Comparison of ENCODE assay signal across 8 cellular contexts in the genomic region with DNA sequence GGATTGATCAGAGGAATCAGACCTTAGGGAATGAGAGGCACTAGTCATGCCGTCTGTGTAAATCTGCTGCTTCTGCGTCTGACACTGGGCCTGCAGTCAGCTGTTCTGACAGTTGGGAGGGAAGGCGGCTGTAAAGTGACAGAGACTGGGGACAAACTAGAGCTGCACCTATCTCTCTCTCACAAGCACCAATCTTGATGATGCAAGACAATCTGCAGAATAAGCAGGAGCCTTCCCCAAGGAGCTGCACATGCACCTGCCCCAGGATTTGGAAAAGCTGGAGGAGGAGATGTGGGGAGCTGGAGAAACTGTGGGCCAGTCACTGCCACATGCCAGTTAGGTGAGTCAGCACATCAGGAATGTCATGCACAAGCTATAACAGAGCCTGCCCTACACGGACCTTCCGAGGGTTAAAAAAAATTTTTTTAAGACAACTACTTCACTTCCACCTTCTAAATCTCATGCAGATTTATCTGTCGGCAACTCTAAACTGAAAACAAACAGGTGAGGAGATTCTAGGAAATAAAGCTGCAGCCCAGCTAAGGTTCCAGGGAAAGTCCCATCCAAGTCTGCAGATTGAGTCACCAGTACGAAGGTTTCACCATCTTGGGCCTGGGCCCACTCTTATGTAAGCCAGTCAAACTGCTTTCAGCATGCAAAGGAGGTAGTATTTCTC. TPM values are rescaled to one million over a fixed set of nuclear protein-coding genes. Genes with fewer than 3 reads are reported as not detected.
A peak's percentile ranks its signal among the peaks of the same experiment; 100 is the strongest.
DNase-seq lines count a peak whose midpoint lies in the region; ATAC-seq and TF ChIP-seq lines count a peak whose summit lies in the region.

No MANE protein-coding gene starts in this region.

- H3K4me3 ChIP-seq in GM23248 (no peak overlapping the region), heart right ventricle (no peak overlapping the region)

- no peaks in the 10 kb centered on the region for H3K9me2 ChIP-seq in GM23248 (ENCODE audit: insufficient read depth)

- ATAC-seq in heart right ventricle (peak in 6 of 8 donors; percentile 29 to 88 (median 52)), sciatic nerve (peak; percentile 60), HG03095 (IDR thresholded peaks at IDR 0.05; ENCODE audit: unreplicated experiment) (no peak), HG02610 (IDR thresholded peaks at IDR 0.05; ENCODE audit: unreplicated experiment) (no peak)
- no peak for ATAC-seq in CD4-positive, alpha-beta T cell (ENCODE audit: poor library complexity)

- H3K79me2 ChIP-seq in GM23248 (ENCODE audit: insufficient read depth) = no peaks in the 10 kb centered on the region

- peaks cover 28% of the 10 kb centered on the region for H3K27me3 Mint-ChIP-seq in activated T-helper 1 cell treated with anti-CD3 and anti-CD28 coated beads, Interleukin-12 subunit alpha, Interleukin-12 subunit beta, Interleukin-2, Interleukin-4 antibody, amounts not matched to agents 30 ng/mL and 10 ng/mL and 1 ng/mL, durations not matched to agents 14 hours and 24 hours and 36 hours (ENCODE audit: insufficient read depth)
- peaks cover 58% of the 10 kb centered on the region for H3K27me3 Mint-ChIP-seq in CD4-positive, alpha-beta T cell

- POLR2A ChIA-PET in CD4-positive, alpha-beta T cell (lab: Charles Lee) = no interaction called here

- H3K36me3 ChIP-seq in GM23248 (ENCODE audit: low read depth) (no peaks in the 10 kb centered on the region), heart right ventricle (peaks cover 0 to 2% (median 0%) of the 10 kb centered on the region in 9 donors)

- H3K27ac Mint-ChIP-seq in activated T-helper 1 cell treated with anti-CD3 and anti-CD28 coated beads, Interleukin-12 subunit alpha, Interleukin-12 subunit beta, Interleukin-2, Interleukin-4 antibody, amounts not matched to agents 30 ng/mL and 10 ng/mL and 1 ng/mL, durations not matched to agents 14 hours and 24 hours and 36 hours = no peak overlapping the region
- no peak overlapping the region for H3K27ac Mint-ChIP-seq in CD4-positive, alpha-beta T cell

- H3K4me1 ChIP-seq in GM23248 (ENCODE audit: insufficient read depth) (peaks cover 7% of the 10 kb centered on the region), heart right ventricle (peaks cover 0 to 27% (median 6%) of the 10 kb centered on the region in 9 donors)

- intact Hi-C loops in heart right ventricle (cut with DNase I) (no loop called here), sciatic nerve (cut with DNase I) (no loop called here)
- intact Hi-C loops in activated T-helper 1 cell treated with anti-CD3 and anti-CD28 coated beads, Interleukin-12 subunit alpha, Interleukin-12 subunit beta, Interleukin-2, Interleukin-4 antibody, amounts not matched to agents 30 ng/mL and 10 ng/mL and 1 ng/mL, durations not matched to agents 14 hours and 24 hours and 36 hours (cut with micrococcal nuclease) = no loop called here
- intact Hi-C loops in CD4-positive, alpha-beta T cell (cut with DNase I, micrococcal nuclease) = no loop called here

- no peaks in the 10 kb centered on the region for H3K9me3 Mint-ChIP-seq in activated T-helper 1 cell treated with anti-CD3 and anti-CD28 coated beads, Interleukin-12 subunit alpha, Interleukin-12 subunit beta, Interleukin-2, Interleukin-4 antibody, amounts not matched to agents 30 ng/mL and 10 ng/mL and 1 ng/mL, durations not matched to agents 14 hours and 24 hours and 36 hours
- no peaks in the 10 kb centered on the region for H3K9me3 Mint-ChIP-seq in CD4-positive, alpha-beta T cell

- no peaks in the 10 kb centered on the region for H3K27me3 ChIP-seq in GM23248 (replicated peaks; ENCODE audit: insufficient read depth)
- peaks cover 0 to 6% (median 0%) of the 10 kb centered on the region in 7 donors for H3K27me3 ChIP-seq in heart right ventricle
- no peaks in the 10 kb centered on the region for H3K27me3 ChIP-seq in CD4-positive, alpha-beta T cell (ENCODE audit: control insufficient read depth, insufficient read depth, low read length)

- no peaks in the 10 kb centered on the region for H4K20me1 ChIP-seq in GM23248 (ENCODE audit: insufficient read depth)

- H3K27ac ChIP-seq in GM23248 (no peak overlapping the region), heart right ventricle (no peak overlapping the region)
- H3K27ac ChIP-seq in CD4-positive, alpha-beta T cell (ENCODE audit: low read depth, low read length) = no peak overlapping the region

- no peak for TF ChIP-seq CTCF in heart right ventricle (IDR thresholded peaks at IDR 0.05)
- no peak for TF ChIP-seq CTCF in CD4-positive, alpha-beta T cell (IDR thresholded peaks at IDR 0.05)

- CTCF ChIA-PET in CD4-positive, alpha-beta T cell (lab: Charles Lee) = no interaction called here

- no peaks in the 10 kb centered on the region for H3K4me1 Mint-ChIP-seq in activated T-helper 1 cell treated with anti-CD3 and anti-CD28 coated beads, Interleukin-12 subunit alpha, Interleukin-12 subunit beta, Interleukin-2, Interleukin-4 antibody, amounts not matched to agents 30 ng/mL and 10 ng/mL and 1 ng/mL, durations not matched to agents 14 hours and 24 hours and 36 hours (ENCODE audit: low read depth)
- no peaks in the 10 kb centered on the region for H3K4me1 Mint-ChIP-seq in CD4-positive, alpha-beta T cell (ENCODE audit: low read depth)

- H3K4me2 ChIP-seq in GM23248 (ENCODE audit: unreplicated experiment) = peak overlapping the region; percentile 6

- no peak overlapping the region for H2AFZ ChIP-seq in GM23248

- H3K36me3 Mint-ChIP-seq in activated T-helper 1 cell treated with anti-CD3 and anti-CD28 coated beads, Interleukin-12 subunit alpha, Interleukin-12 subunit beta, Interleukin-2, Interleukin-4 antibody, amounts not matched to agents 30 ng/mL and 10 ng/mL and 1 ng/mL, durations not matched to agents 14 hours and 24 hours and 36 hours (ENCODE audit: low read depth) = no peaks in the 10 kb centered on the region
- H3K36me3 Mint-ChIP-seq in CD4-positive, alpha-beta T cell (ENCODE audit: low read depth) = no peaks in the 10 kb centered on the region

- H3K9ac ChIP-seq in GM23248 = no peak overlapping the region

- peaks cover 16% of the 10 kb centered on the region; the same call in 1 of the 2 replicates for H3F3A ChIP-seq in GM23248 (ENCODE audit: insufficient read depth)

- no peaks in the 10 kb centered on the region for H3K9me3 ChIP-seq in GM23248 (ENCODE audit: low read depth)
- no peaks in the 10 kb centered on the region for H3K9me3 ChIP-seq in heart right ventricle
- H3K9me3 ChIP-seq in CD4-positive, alpha-beta T cell (ENCODE audit: control insufficient read depth, low read length) = no peaks in the 10 kb centered on the region

- in situ Hi-C loops in GM23248 (cut with MboI) = no loop called here

- DNase-seq in GM23248 (peak; percentile 91), T1000 (lab: John Stamatoyannopoulos, UW) (peak; percentile 74), heart right ventricle (peak in 1 of 2 donors; percentile 12), sciatic nerve (ENCODE audit: low spot score) (no peak)
- no peak for DNase-seq in activated T-helper 1 cell treated with anti-CD3 and anti-CD28 coated beads, Interleukin-12 subunit alpha, Interleukin-12 subunit beta, Interleukin-2, Interleukin-4 antibody, amounts not matched to agents 30 ng/mL and 10 ng/mL and 1 ng/mL, durations not matched to agents 14 hours and 24 hours and 36 hours (ENCODE audit: low spot score)
- DNase-seq in CD4-positive, alpha-beta T cell = no peak

- 47 to 51% methylated on average over 7 of the region's 7 CpGs for WGBS in GM23248 (ENCODE audit: low coverage in 1 of 2, low lambda C conversion rate in 2 of 2, missing lambda C conversion rate in 2 of 2), 2 experiments
- 60 to 63% methylated on average over 7 of the region's 7 CpGs for WGBS in heart right ventricle, 2 donors

- H3K4me3 Mint-ChIP-seq in activated T-helper 1 cell treated with anti-CD3 and anti-CD28 coated beads, Interleukin-12 subunit alpha, Interleukin-12 subunit beta, Interleukin-2, Interleukin-4 antibody, amounts not matched to agents 30 ng/mL and 10 ng/mL and 1 ng/mL, durations not matched to agents 14 hours and 24 hours and 36 hours = no peak overlapping the region
- H3K4me3 Mint-ChIP-seq in CD4-positive, alpha-beta T cell = no peak overlapping the region

RNA-seq across cellular contexts. Expression of a gene that starts 39.2 kb away (rescaled TPM):
- 0.11 and 0.51 TPM in 2 replicates for total RNA-seq in GM23248 (2014; rRNA removed; shearing (Covaris generic))
- 0.35 and 0.89 TPM in 2 replicates for polyA plus RNA-seq in GM23248 (2016; fragmentation: Nextera tagmentation; extraction: Ambion mirVana)
- total RNA-seq in heart right ventricle = under 1 TPM in 3 of 10 donors, not detected in 7; 0.11 to 0.19 (median 0.13) TPM
- not detected for polyA plus RNA-seq in heart right ventricle
- total RNA-seq in sciatic nerve = 1.2 TPM
- total RNA-seq in activated T-helper 1 cell treated with anti-CD3 and anti-CD28 coated beads, Interleukin-12 subunit alpha, Interleukin-12 subunit beta, Interleukin-2, Interleukin-4 antibody, amounts not matched to agents 30 ng/mL and 10 ng/mL and 1 ng/mL, durations not matched to agents 14 hours and 24 hours and 36 hours = not detected in 2 replicates
- total RNA-seq in CD4-positive, alpha-beta T cell = not detected

Comparison
In these comparisons a context has a peak if more than half of its experiments do, and no peak if none do; other contexts are left out.
1. DNase-seq: peak in GM23248 (single experiment) and T1000 (single experiment); none in sciatic nerve (single experiment), activated T-helper 1 cell treated with anti-CD3 and anti-CD28 coated beads, Interleukin-12 subunit alpha, Interleukin-12 subunit beta, Interleukin-2, Interleukin-4 antibody, amounts not matched to agents 30 ng/mL and 10 ng/mL and 1 ng/mL, durations not matched to agents 14 hours and 24 hours and 36 hours (single experiment) and CD4-positive, alpha-beta T cell (0 of 10).
2. ATAC-seq: peak in heart right ventricle (6 of 8) and sciatic nerve (single experiment); none in HG03095 (single experiment), HG02610 (single experiment) and CD4-positive, alpha-beta T cell (single experiment).